8 cellular contexts compared by ENCODE assay signal in the genomic region with DNA sequence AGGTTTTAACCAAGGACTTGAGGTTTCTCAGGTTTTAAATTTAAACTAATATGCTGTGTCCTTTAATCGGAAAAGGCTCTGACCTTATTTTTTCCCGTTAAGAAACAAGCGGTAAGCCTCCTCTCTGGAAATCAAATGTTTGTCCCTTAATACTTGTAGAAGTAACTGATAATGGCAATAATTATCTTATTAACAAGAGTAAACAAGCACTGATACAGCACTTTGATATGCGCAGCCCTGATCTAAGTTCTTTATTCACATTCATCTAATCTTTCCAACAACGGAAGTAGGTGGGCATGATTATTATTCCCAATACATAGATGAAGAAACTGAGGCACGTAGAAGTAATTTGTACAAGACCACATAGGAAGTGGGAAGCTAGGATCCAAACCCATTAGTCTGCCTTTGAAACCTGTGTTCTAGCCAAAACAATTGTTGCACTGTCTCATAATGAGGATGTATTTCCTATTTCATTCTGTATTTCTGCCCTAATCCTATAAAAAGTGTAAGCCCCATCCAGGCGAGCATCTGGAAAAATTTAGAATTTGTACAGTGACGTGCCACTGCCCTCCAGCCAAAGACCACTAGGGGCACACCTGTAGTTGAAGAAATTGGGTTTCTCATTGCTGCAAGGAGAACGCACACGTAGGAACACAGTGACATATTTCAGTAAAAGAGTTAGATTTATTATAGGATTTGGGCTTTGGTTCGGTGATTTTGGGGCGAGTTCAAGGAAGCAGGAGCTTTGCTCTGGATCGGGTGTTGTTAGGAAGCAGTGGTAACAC. TPM values are rescaled to one million over a fixed set of nuclear protein-coding genes. Genes with fewer than 3 reads are reported as not detected.
DNase-seq lines count a peak whose midpoint lies in the region; ATAC-seq, FAIRE-seq and TF ChIP-seq lines count a peak whose summit lies in the region.

No MANE protein-coding gene starts in this region.

- H3K36me3 ChIP-seq in heart right ventricle (no peaks in the 10 kb centered on the region), keratinocyte (ENCODE audit: control insufficient read depth in 2 of 2, extremely low read depth in 1 of 2, insufficient read depth in 2 of 2, low read length in 2 of 2) (no peaks in the 10 kb centered on the region), thoracic aorta (no peaks in the 10 kb centered on the region)

- H3K27ac ChIP-seq in heart right ventricle (peak overlapping the region; percentile 78 to 95 (median 88)), keratinocyte (ENCODE audit: control insufficient read depth, insufficient read depth, low read length) (peak overlapping the region; percentile 64), thoracic aorta (peak overlapping the region; percentile 84 to 86)

- intact Hi-C loops in heart right ventricle (cut with DNase I) (loop anchor here (1.0 to 10.0 kb wide), 10 partner anchors 114 to 244 kb away; partner anchors contain the start of genes EIF2S3 (in 6 of the 10), KLHL15 (in 4 of the 10) and SAT1 (in 1 of the 10)), cardiac septum (cut with DNase I) (loop anchor here (5.0 kb wide), 1 partner anchor 119 kb away; the partner anchor contains the start of gene KLHL15)

- dilution Hi-C loops in keratinocyte (cut with MboI; ENCODE audit: extremely low pct_ligation_motif_present, low sequenced_read_pairs), result no loop called here

- H3K4me3 ChIP-seq in heart right ventricle (peak overlapping the region in 9 of 10 donors; percentile 56 to 75 (median 68)), keratinocyte (ENCODE audit: control insufficient read depth in 2 of 3, extremely low read depth in 1 of 3, insufficient read depth in 2 of 3, low read depth in 1 of 3, low read length in 3 of 3) (peak overlapping the region in 1 of 3 experiments; percentile 61), thoracic aorta (peak overlapping the region; percentile 77)

- TF ChIP-seq CTCF in heart right ventricle (IDR thresholded peaks at IDR 0.05) (peak in 4 of 9 donors; percentile 11 to 22 (median 16)), keratinocyte (optimal IDR thresholded peaks at IDR 0.05 in 1 of 3, IDR thresholded peaks at IDR 0.05 in 1 of 3, conservative IDR thresholded peaks at IDR 0.05 in 1 of 3; ENCODE audit: extremely low read depth in 1 of 3, insufficient read depth in 2 of 3, low read length in 3 of 3) (peak in 2 of 3 experiments; percentile 7 to 26), thoracic aorta (IDR thresholded peaks at IDR 0.05) (no peak)

- peaks cover 22% of the 10 kb centered on the region for H3K4me1 Mint-ChIP-seq in activated CD8-positive, alpha-beta T cell treated with anti-CD3 and anti-CD28 coated beads, Interleukin-2, amount 10 ng/mL, durations not matched to agents 7 days and 5 days (ENCODE audit: low read depth)

- peak overlapping the region; percentile 50 for H2AFZ ChIP-seq in keratinocyte (ENCODE audit: control insufficient read depth, low read length)

- H3K9me1 ChIP-seq in keratinocyte (ENCODE audit: control insufficient read depth, extremely low read depth, insufficient read depth, low read length), result no peaks in the 10 kb centered on the region

- H3K4me2 ChIP-seq in keratinocyte (ENCODE audit: control insufficient read depth, extremely low read depth, insufficient read depth, low read depth, low read length), result peak overlapping the region; percentile 39

- no peaks in the 10 kb centered on the region for H3K27me3 Mint-ChIP-seq in activated CD8-positive, alpha-beta T cell treated with anti-CD3 and anti-CD28 coated beads, Interleukin-2, amount 10 ng/mL, durations not matched to agents 7 days and 5 days (ENCODE audit: low read depth)

- no peak for ATAC-seq in heart right ventricle
- ATAC-seq in activated CD8-positive, alpha-beta T cell treated with anti-CD3 and anti-CD28 coated beads, Interleukin-2, amount 10 ng/mL, durations not matched to agents 7 days and 5 days, result no peak
- no peak for ATAC-seq in thoracic aorta (ENCODE audit: insufficient number of reproducible peaks, low FRiP score, low read depth)
- ATAC-seq in GM18858 (IDR thresholded peaks at IDR 0.05; ENCODE audit: unreplicated experiment), result no peak

- H4K20me1 ChIP-seq in keratinocyte (ENCODE audit: control insufficient read depth, extremely low read depth, insufficient read depth, low read length), result no peaks in the 10 kb centered on the region

- H3K27me3 ChIP-seq in heart right ventricle (peaks cover 0 to 26% (median 0%) of the 10 kb centered on the region in 7 donors), keratinocyte (ENCODE audit: control insufficient read depth, extremely low read depth, insufficient read depth, low read length) (no peaks in the 10 kb centered on the region), thoracic aorta (replicated peaks; ENCODE audit: insufficient read depth) (no peaks in the 10 kb centered on the region)

- no peak for FAIRE-seq in keratinocyte (lab: Jason Lieb, UNC)

- peaks cover 0 to 16% (median 2%) of the 10 kb centered on the region in 9 donors for H3K4me1 ChIP-seq in heart right ventricle
- no peaks in the 10 kb centered on the region for H3K4me1 ChIP-seq in keratinocyte (ENCODE audit: control insufficient read depth, extremely low read depth, insufficient read depth, low read length)
- H3K4me1 ChIP-seq in thoracic aorta (ENCODE audit: control insufficient read depth in 1 of 2, low read depth in 2 of 2), result peaks cover 0 to 7% of the 10 kb centered on the region in 2 donors

- H3K9me3 ChIP-seq in heart right ventricle (no peaks in the 10 kb centered on the region), keratinocyte (ENCODE audit: control insufficient read depth, low read depth, low read length) (no peaks in the 10 kb centered on the region), thoracic aorta (no peaks in the 10 kb centered on the region)

- H3K4me3 Mint-ChIP-seq in activated CD8-positive, alpha-beta T cell treated with anti-CD3 and anti-CD28 coated beads, Interleukin-2, amount 10 ng/mL, durations not matched to agents 7 days and 5 days, result peak overlapping the region; percentile 75

- CTCF ChIA-PET in activated CD8-positive, alpha-beta T cell treated with anti-CD3 and anti-CD28 coated beads, Interleukin-2, amount 10 ng/mL, durations not matched to agents 7 days and 5 days (lab: Charles Lee), result interaction anchor here (1.0 to 5.3 kb wide), 15 partner anchors 17 to 213 kb away, joined by 3 to 59 read pairs (median 4); partner anchors contain the start of genes ACOT9, EIF2S3 and SAT1

- WGBS in heart right ventricle, 2 donors, result 30 to 39% methylated on average over 13 of the region's 13 CpGs

- peaks cover 6% of the 10 kb centered on the region for H3K79me2 ChIP-seq in keratinocyte (ENCODE audit: control insufficient read depth, insufficient read depth, low read length)

- H3K9ac ChIP-seq in keratinocyte (ENCODE audit: control insufficient read depth, extremely low read depth, insufficient read depth, low read length), result peak overlapping the region; percentile 44

- no peaks in the 10 kb centered on the region for H3K9me3 Mint-ChIP-seq in activated CD8-positive, alpha-beta T cell treated with anti-CD3 and anti-CD28 coated beads, Interleukin-2, amount 10 ng/mL, durations not matched to agents 7 days and 5 days (ENCODE audit: insufficient read depth)

- POLR2A ChIA-PET in activated CD8-positive, alpha-beta T cell treated with anti-CD3 and anti-CD28 coated beads, Interleukin-2, amount 10 ng/mL, durations not matched to agents 7 days and 5 days (lab: Charles Lee), result interaction anchor here (0.5 to 2.8 kb wide), 6 partner anchors 45 to 146 kb away, joined by 3 to 20 read pairs (median 4); partner anchors contain the start of genes EIF2S3, KLHL15 and SAT1

- no peak for DNase-seq in heart right ventricle
- no peak for DNase-seq in cardiac septum (ENCODE audit: low spot score)
- peak; percentile 25 for DNase-seq in activated CD8-positive, alpha-beta T cell treated with anti-CD3 and anti-CD28 coated beads, Interleukin-2, amount 10 ng/mL, durations not matched to agents 7 days and 5 days
- no peak for DNase-seq in keratinocyte (ENCODE audit: low read depth, low spot score)
- DNase-seq in thoracic aorta (ENCODE audit: low spot score), result no peak
- no peak for DNase-seq in AG20443 (ENCODE audit: low spot score)
- no peak for DNase-seq in ecto neural progenitor cell (ENCODE audit: low spot score)

- H3K27ac Mint-ChIP-seq in activated CD8-positive, alpha-beta T cell treated with anti-CD3 and anti-CD28 coated beads, Interleukin-2, amount 10 ng/mL, durations not matched to agents 7 days and 5 days, result peak overlapping the region; percentile 88

- peaks cover 3% of the 10 kb centered on the region for H3K36me3 Mint-ChIP-seq in activated CD8-positive, alpha-beta T cell treated with anti-CD3 and anti-CD28 coated beads, Interleukin-2, amount 10 ng/mL, durations not matched to agents 7 days and 5 days (ENCODE audit: low read depth)

RNA-seq across cellular contexts. Expression of gene CXorf58, which starts 0.6 kb away (rescaled TPM):
- total RNA-seq in heart right ventricle, result 1 to 10 TPM in 1 of 10 donors, under 1 TPM in 7, not detected in 2; 0.13 to 1.1 (median 0.33) TPM
- polyA plus RNA-seq in heart right ventricle, result under 1 TPM; 0.09 to 0.29 TPM
- total RNA-seq in cardiac septum, result not detected
- under 1 TPM; 0.21 to 0.31 TPM for total RNA-seq in activated CD8-positive, alpha-beta T cell treated with anti-CD3 and anti-CD28 coated beads, Interleukin-2, amount 10 ng/mL, durations not matched to agents 7 days and 5 days
- 0.08 to 0.14 TPM (median 0.12 TPM) in 3 replicates for polyA plus RNA-seq in keratinocyte
- not detected for polyA plus RNA-seq in keratinocyte (2011; ENCODE audit: low read depth)
- 0.10 and 0.19 TPM in 2 replicates for polyA plus RNA-seq in keratinocyte (2011; cell fraction: cytosol; rRNA removed)
- 0.46 TPM in 1 of 2 replicates, not detected in the other for polyA plus RNA-seq in keratinocyte (2011; cell fraction: nucleus; rRNA removed)
- polyA plus RNA-seq in keratinocyte (2012; ENCODE audit: low replicate concordance), result 0.08 TPM in 1 of 2 replicates, not detected in the other
- polyA minus RNA-seq in keratinocyte, result not detected in 3 replicates
- polyA minus RNA-seq in keratinocyte (2011; cell fraction: cytosol; rRNA and poly(A)+ RNA removed), result not detected
- polyA minus RNA-seq in keratinocyte (2011; cell fraction: nucleus; rRNA and poly(A)+ RNA removed), result not detected in 2 replicates
- total RNA-seq in thoracic aorta, result not detected

RNA-seq across cellular contexts. Expression of gene APOO, which starts 0.7 kb away (rescaled TPM):
- 100 to 1,000 TPM in 7 of 10 donors, 10 to 100 TPM in 3; 73.5 to 132 (median 103) TPM for total RNA-seq in heart right ventricle
- polyA plus RNA-seq in heart right ventricle, result 10 to 100 TPM; 60.9 to 64.9 TPM
- 76.4 TPM for total RNA-seq in cardiac septum
- 10 to 100 TPM; 28.3 to 33.1 TPM for total RNA-seq in activated CD8-positive, alpha-beta T cell treated with anti-CD3 and anti-CD28 coated beads, Interleukin-2, amount 10 ng/mL, durations not matched to agents 7 days and 5 days
- 14.5 to 22.7 TPM (median 20.8 TPM) in 3 replicates for polyA plus RNA-seq in keratinocyte
- polyA plus RNA-seq in keratinocyte (2011; ENCODE audit: low read depth), result 6.8 TPM
- 15.2 and 30.0 TPM in 2 replicates for polyA plus RNA-seq in keratinocyte (2011; cell fraction: cytosol; rRNA removed)
- 10.7 and 11.1 TPM in 2 replicates for polyA plus RNA-seq in keratinocyte (2011; cell fraction: nucleus; rRNA removed)
- polyA plus RNA-seq in keratinocyte (2012; ENCODE audit: low replicate concordance), result 18.8 and 23.7 TPM in 2 replicates
- 1.7 to 12.8 TPM (median 5.0 TPM) in 3 replicates for polyA minus RNA-seq in keratinocyte
- polyA minus RNA-seq in keratinocyte (2011; cell fraction: cytosol; rRNA and poly(A)+ RNA removed), result 7.9 TPM
- polyA minus RNA-seq in keratinocyte (2011; cell fraction: nucleus; rRNA and poly(A)+ RNA removed), result 1.9 and 4.5 TPM in 2 replicates
- total RNA-seq in thoracic aorta, result 1 to 10 TPM; 1.5 to 5.1 TPM

Comparison
In these comparisons a context has a peak if more than half of its experiments do, and no peak if none do; other contexts are left out.
1. RNA of gene APOO, which starts 0.7 kb away (total RNA-seq): 73.5 to 132 TPM in heart right ventricle, 76.4 TPM in cardiac septum (single experiment) and 28.3 to 33.1 TPM in activated CD8-positive, alpha-beta T cell treated with anti-CD3 and anti-CD28 coated beads, Interleukin-2, amount 10 ng/mL, durations not matched to agents 7 days and 5 days; 1.5 to 5.1 TPM in thoracic aorta; every median in the first group is over 4 times any median in the second.
2. Peak in every context shown above with its lines, with median percentiles within 50 percentile points of each other: H3K27ac ChIP-seq.